22 cellular contexts compared by ENCODE assay signal in the genomic region with DNA sequence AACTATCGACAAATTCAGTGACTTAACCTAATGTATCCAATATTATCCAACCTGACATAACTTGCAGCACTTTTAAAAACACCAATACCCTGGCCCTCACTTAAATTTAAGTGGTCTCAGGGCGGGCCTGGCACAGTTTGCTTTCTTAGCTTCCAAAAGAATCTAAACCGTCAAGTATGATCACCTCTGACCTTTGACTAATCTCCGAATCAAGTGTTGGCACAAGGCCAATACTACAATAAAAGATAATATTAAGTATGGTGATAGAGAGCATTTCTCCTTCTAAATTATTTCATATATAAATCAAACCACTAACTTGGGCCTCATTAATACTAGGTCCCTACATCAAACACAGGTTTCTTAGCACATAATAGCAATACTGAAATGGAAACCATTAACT.
DNase-seq lines count a peak whose midpoint lies in the region; ATAC-seq and TF ChIP-seq lines count a peak whose summit lies in the region.
"Had no signal": no experiment of that assay in that cellular context is flagged by ENCODE, and none has a peak within 500 bp of the region (broad histone marks: within the 10 kb centered on the region; RNA-seq: fewer than 3 reads in every experiment).

No MANE protein-coding gene starts in this region.

- CTCF ChIA-PET in RWPE1 (lab: Yijun Ruan, JAX), result no interaction called here

- H4K20me1 ChIP-seq in MM.1S (ENCODE audit: insufficient read depth, low read length), result no peaks in the 10 kb centered on the region

- no peak for TF ChIP-seq EP300 in Ishikawa (IDR thresholded peaks at IDR 0.05; ENCODE audit: borderline replicate concordance)

- no peak for ATAC-seq in HG02759 (IDR thresholded peaks at IDR 0.05; ENCODE audit: unreplicated experiment)
- ATAC-seq: CD8-positive, alpha-beta T cell had no signal

- H3K9ac ChIP-seq in liver (ENCODE audit: low read depth in 1 of 2, low read length in 2 of 2), result no peak overlapping the region
- H3K9ac ChIP-seq in MM.1S (ENCODE audit: low read length), result no peak overlapping the region

- H3K4me2 ChIP-seq in MM.1S (ENCODE audit: low read depth, low read length), result no peak overlapping the region

- no peak for TF ChIP-seq CTCF in RWPE1 (conservative IDR thresholded peaks at IDR 0.05; ENCODE audit: low read depth)
- TF ChIP-seq CTCF in liver (IDR thresholded peaks at IDR 0.05; ENCODE audit: low read depth, low read length, missing input control), result no peak
- no peak for TF ChIP-seq CTCF in MM.1S (IDR thresholded peaks at IDR 0.05; ENCODE audit: low read length)

- H3K9me3 ChIP-seq in liver (ENCODE audit: control insufficient read depth in 4 of 4, low read length in 3 of 4) (no peaks in the 10 kb centered on the region), MM.1S (replicated peaks; ENCODE audit: insufficient read depth, low read length) (no peaks in the 10 kb centered on the region)

- H2AFZ ChIP-seq in MM.1S (ENCODE audit: low read length), result no peak overlapping the region

- no peaks in the 10 kb centered on the region for H3K9me2 ChIP-seq in MM.1S (replicated peaks; ENCODE audit: insufficient read depth, low read length)

- H3K27me3 ChIP-seq in liver (ENCODE audit: control insufficient read depth in 4 of 4, insufficient read depth in 4 of 4, low read length in 3 of 4) (no peaks in the 10 kb centered on the region), MM.1S (replicated peaks; ENCODE audit: insufficient read depth, low read length) (no peaks in the 10 kb centered on the region)

- H3F3A ChIP-seq in MM.1S (ENCODE audit: insufficient read depth, low read length), result no peaks in the 10 kb centered on the region

- H3K36me3 ChIP-seq in liver (ENCODE audit: control insufficient read depth in 4 of 4, insufficient read depth in 3 of 4, low read depth in 1 of 4, low read length in 3 of 4), result no peaks in the 10 kb centered on the region
- no peaks in the 10 kb centered on the region for H3K36me3 ChIP-seq in MM.1S (replicated peaks; ENCODE audit: insufficient read depth, low read length)

- POLR2A ChIA-PET in RWPE1 (lab: Yijun Ruan, JAX; ENCODE audit: low non-redundant PET), result no interaction called here

- DNase-seq in DMS79 treated with DMSO at 0.1 percent for 48 hours (lab: John Stamatoyannopoulos, UW) (peak; percentile 46), DMS79 (lab: John Stamatoyannopoulos, UW) (no peak), RWPE1 (ENCODE audit: low spot score) (peak; percentile 11), MM.1S (no peak), H4 (ENCODE audit: low spot score) (no peak)
- DNase-seq: C1 segment of cervical spinal cord; CD8-positive, alpha-beta T cell; DMS153; GDM1; H7; HFFc6; NCI-H1417 treated with DMSO at 0.1 percent for 48 hours; NCI-H187 treated with DMSO at 0.1 percent for 48 hours; NCI-H2107; NCI-H524 treated with DMSO at 0.1 percent for 48 hours; OCI-M1; SHP77 had no signal

- no peak overlapping the region for H3K4me3 ChIP-seq in liver (ENCODE audit: low read depth in 1 of 3, low read length in 3 of 3)
- H3K4me3 ChIP-seq in MM.1S (ENCODE audit: low read length), result no peak overlapping the region

- no peak for TF ChIP-seq RAD21 in Ishikawa (IDR thresholded peaks at IDR 0.05; ENCODE audit: low read depth)
- TF ChIP-seq RAD21 in liver (IDR thresholded peaks at IDR 0.05), result no peak

- H3K27ac ChIP-seq in RWPE1 (no peak overlapping the region), liver (ENCODE audit: low read depth in 1 of 2, low read length in 2 of 2) (no peak overlapping the region), MM.1S (ENCODE audit: low read length) (no peak overlapping the region)
- H3K27ac ChIP-seq: 22Rv1, HL-60 had no signal

- no peaks in the 10 kb centered on the region for H3K79me2 ChIP-seq in MM.1S (ENCODE audit: low read length)

- H3K4me1 ChIP-seq in liver (ENCODE audit: control insufficient read depth in 4 of 4, insufficient read depth in 4 of 4, low read length in 3 of 4), result peaks cover 0 to 40% (median 11%) of the 10 kb centered on the region in 4 donors
- no peaks in the 10 kb centered on the region for H3K4me1 ChIP-seq in MM.1S (ENCODE audit: low read length)

- whole genome bisulfite sequencing in liver, result 61% methylated on average over 4 of the region's 4 CpGs

TF ChIP-seq in Ishikawa, 13 proteins besides CTCF, POLR2A, EP300 and RAD21:
- TF ChIP-seq NFIC (IDR thresholded peaks at IDR 0.05), result peak; percentile 14; the same call in 1 of the 2 replicates
- TF ChIP-seq, protein P1, sequence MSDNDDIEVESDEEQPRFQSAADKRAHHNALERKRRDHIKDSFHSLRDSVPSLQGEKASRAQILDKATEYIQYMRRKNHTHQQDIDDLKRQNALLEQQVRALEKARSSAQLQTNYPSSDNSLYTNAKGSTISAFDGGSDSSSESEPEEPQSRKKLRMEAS (IDR thresholded peaks at IDR 0.05), result no peak

TF ChIP-seq in liver, 16 proteins besides CTCF, POLR2A, EP300 and RAD21:
- TF ChIP-seq NR2F2 (IDR thresholded peaks at IDR 0.05), result peak; percentile 47
- TF ChIP-seq TAF1 (conservative IDR thresholded peaks at IDR 0.05), result no peak
- TF ChIP-seq HNF4G (IDR thresholded peaks at IDR 0.05), result no peak
- TF ChIP-seq FOXA2 (IDR thresholded peaks at IDR 0.05), result no peak

Comparison
In these comparisons a context has a peak if more than half of its experiments do, and no peak if none do; other contexts are left out.
1. DNase-seq: peak in DMS79 treated with DMSO at 0.1 percent for 48 hours (single experiment) and RWPE1 (single experiment); none in DMS79 (single experiment), MM.1S (single experiment) and H4 (single experiment).